In genomic region chr3:106208979-106209378, GRCh38 we compare ENCODE assay signal across 13 cellular contexts.
DNase-seq lines count a peak whose midpoint lies in the region; ATAC-seq and TF ChIP-seq lines count a peak whose summit lies in the region.
"Had no signal": no experiment of that assay in that cellular context is flagged by ENCODE, and none has a peak within 500 bp of the region (broad histone marks: within the 10 kb centered on the region; RNA-seq: fewer than 3 reads in every experiment).

No MANE protein-coding gene starts in this region.

- H3K27ac Mint-ChIP-seq in CD8-positive, alpha-beta T cell, result no peak overlapping the region
- H3K27ac Mint-ChIP-seq: IgD-negative memory B cell had no signal

- H3K4me3 ChIP-seq in CD8-positive, alpha-beta T cell (ENCODE audit: low read depth, low read length), result no peak overlapping the region

- H3K36me3 Mint-ChIP-seq in CD8-positive, alpha-beta T cell, result no peaks in the 10 kb centered on the region
- H3K36me3 Mint-ChIP-seq: IgD-negative memory B cell had no signal

- no peaks in the 10 kb centered on the region for H3K27me3 ChIP-seq in CD8-positive, alpha-beta T cell (ENCODE audit: insufficient read depth, low read length)

- no peak overlapping the region for H3K4me3 Mint-ChIP-seq in CD8-positive, alpha-beta T cell
- H3K4me3 Mint-ChIP-seq: IgD-negative memory B cell had no signal

- ATAC-seq in CD8-positive, alpha-beta T cell, result no peak
- ATAC-seq in GM18511 (IDR thresholded peaks at IDR 0.05; ENCODE audit: unreplicated experiment) (no peak), HG02981 (IDR thresholded peaks at IDR 0.05; ENCODE audit: unreplicated experiment) (no peak), GM21515 (IDR thresholded peaks at IDR 0.05; ENCODE audit: unreplicated experiment) (no peak)
- ATAC-seq: activated CD4-positive, CD25-positive, alpha-beta regulatory T cell treated with anti-CD3 and anti-CD28 coated beads, Interleukin-2, amount 50 U/mL, for 24 hours had no signal

- POLR2A ChIA-PET in CD8-positive, alpha-beta T cell (lab: Charles Lee), result interaction anchor here (1.2 kb wide), 1 partner anchor 22 kb away, joined by 4 read pairs; no protein-coding TSS in a partner anchor
- POLR2A ChIA-PET in RWPE1 (lab: Yijun Ruan, JAX; ENCODE audit: low non-redundant PET), result no interaction called here

- TF ChIP-seq CTCF in 22Rv1 (IDR thresholded peaks at IDR 0.05), result peak; percentile 34
- peak; percentile 32 for TF ChIP-seq CTCF in CD8-positive, alpha-beta T cell (IDR thresholded peaks at IDR 0.05)
- peak; percentile 42 for TF ChIP-seq CTCF in RWPE1 (conservative IDR thresholded peaks at IDR 0.05; ENCODE audit: low read depth)

- CTCF ChIA-PET in CD8-positive, alpha-beta T cell (lab: Charles Lee), result interaction anchor here (0.7 kb wide), 1 partner anchor 191 kb away, joined by 3 read pairs; no protein-coding TSS in a partner anchor
- CTCF ChIA-PET in RWPE1 (lab: Yijun Ruan, JAX), result no interaction called here

- H3K9me3 Mint-ChIP-seq in CD8-positive, alpha-beta T cell, result peaks cover 6% of the 10 kb centered on the region

- H3K4me1 ChIP-seq in CD8-positive, alpha-beta T cell (ENCODE audit: insufficient read depth, low read length), result peaks cover 24% of the 10 kb centered on the region

- no peaks in the 10 kb centered on the region for H3K9me3 ChIP-seq in CD8-positive, alpha-beta T cell (ENCODE audit: low read length)

- no peaks in the 10 kb centered on the region for H3K36me3 ChIP-seq in CD8-positive, alpha-beta T cell (ENCODE audit: insufficient read depth, low read length)

- H3K27ac ChIP-seq in 22Rv1 (no peak overlapping the region), RWPE1 (no peak overlapping the region)
- H3K27ac ChIP-seq in CD8-positive, alpha-beta T cell (ENCODE audit: low read depth, low read length), result no peak overlapping the region

- peaks cover 44% of the 10 kb centered on the region for H3K4me1 Mint-ChIP-seq in CD8-positive, alpha-beta T cell (ENCODE audit: low read depth)

- no peaks in the 10 kb centered on the region for H3K27me3 Mint-ChIP-seq in CD8-positive, alpha-beta T cell (ENCODE audit: low read depth)
- H3K27me3 Mint-ChIP-seq: IgD-negative memory B cell had no signal

- intact Hi-C loops in CD8-positive, alpha-beta T cell (cut with DNase I, micrococcal nuclease), result loop anchor here (2.0 to 5.0 kb wide), 5 partner anchors 222 to 522 kb away; partner anchors contain the start of gene CBLB (in 1 of the 2)

- DNase-seq in CD8-positive, alpha-beta T cell, result peak in 1 of 7 experiments; percentile 5
- no peak for DNase-seq in RWPE1 (ENCODE audit: low spot score)
- peak; percentile 71 for DNase-seq in fibroblast of peridontal ligament (ENCODE audit: extremely low read depth)
- no peak for DNase-seq in NCI-H526 treated with DMSO at 0.1 percent for 48 hours (lab: John Stamatoyannopoulos, UW)
- DNase-seq: DND-41; stimulated activated CD4-positive, alpha-beta T cell treated with anti-CD3 and anti-CD28 coated beads, Interleukin-2, amount 100 ng/mL, for 48 hours; trophoblast cell had no signal
